ENCODE assay signal across 2 cellular contexts in genomic region chr1:27132624-27133023, GRCh38.
TF ChIP-seq lines count a peak whose summit lies in the region.

No MANE protein-coding gene starts in this region.

TF ChIP-seq in GM12878, 131 proteins besides CTCF, POLR2A, EP300 and RAD21:
- TF ChIP-seq NR2C2 (IDR thresholded peaks at IDR 0.05; ENCODE audit: borderline replicate concordance, control insufficient read depth, insufficient read length, low read depth): no peak
- TF ChIP-seq ZBTB11 (CRISPR knock-in tag; IDR thresholded peaks at IDR 0.05): no peak

TF ChIP-seq in HepG2, 621 proteins besides CTCF, POLR2A, EP300 and RAD21:
- TF ChIP-seq ZNF263 (CRISPR knock-in tag; IDR thresholded peaks at IDR 0.05): no peak
- no peak for TF ChIP-seq CHD2 (IDR thresholded peaks at IDR 0.05; ENCODE audit: low read depth, low read length)
- TF ChIP-seq ZNF639 (CRISPR knock-in tag; conservative IDR thresholded peaks at IDR 0.05): no peak
- TF ChIP-seq AGO1 (IDR thresholded peaks at IDR 0.05; ENCODE audit: low read depth, low read length, poor library complexity, severe bottlenecking): no peak
- TF ChIP-seq BHLHE40 (IDR thresholded peaks at IDR 0.05; ENCODE audit: low read length): no peak
- TF ChIP-seq ZFY (CRISPR knock-in tag; IDR thresholded peaks at IDR 0.05): no peak
- no peak for TF ChIP-seq ZGPAT (CRISPR knock-in tag; IDR thresholded peaks at IDR 0.05)
- TF ChIP-seq ATF5 (CRISPR knock-in tag; IDR thresholded peaks at IDR 0.05; ENCODE audit: low read depth): no peak
- no peak for TF ChIP-seq SMARCC2 (IDR thresholded peaks at IDR 0.05)
- no peak for TF ChIP-seq ZSCAN12 (CRISPR knock-in tag; IDR thresholded peaks at IDR 0.05)
- no peak for TF ChIP-seq MTF1 (CRISPR knock-in tag; IDR thresholded peaks at IDR 0.05)
- no peak for TF ChIP-seq ZNF441 (CRISPR knock-in tag; IDR thresholded peaks at IDR 0.05; ENCODE audit: borderline replicate concordance)
- no peak for TF ChIP-seq FOXC1 (CRISPR knock-in tag; IDR thresholded peaks at IDR 0.05; ENCODE audit: borderline replicate concordance)
- TF ChIP-seq SRSF1 (optimal IDR thresholded peaks at IDR 0.05; ENCODE audit: low read depth, low read length): no peak
- no peak for TF ChIP-seq ZNF740 (CRISPR knock-in tag; IDR thresholded peaks at IDR 0.05)
- TF ChIP-seq ZNF124 (CRISPR knock-in tag; IDR thresholded peaks at IDR 0.05): no peak
- no peak for TF ChIP-seq RFXAP (CRISPR knock-in tag; IDR thresholded peaks at IDR 0.05; ENCODE audit: borderline replicate concordance)
TF ChIP-seq in HepG2: peak in this region for 0.
